ENCODE assay signal across 8 cellular contexts in genomic region chr4:76250962-76251361, GRCh38. TPM values are rescaled to one million over a fixed set of nuclear protein-coding genes. Genes with fewer than 3 reads are reported as not detected.
A peak's percentile ranks its signal among the peaks of the same experiment; 100 is the strongest.
DNase-seq lines count a peak whose midpoint lies in the region; ATAC-seq and TF ChIP-seq lines count a peak whose summit lies in the region.

No MANE protein-coding gene starts in this region.

- peak overlapping the region; percentile 71 for H3K4me2 ChIP-seq in fibroblast of lung (ENCODE audit: extremely low read depth, insufficient read depth, low read length)
- peak overlapping the region; percentile 76 for H3K4me2 ChIP-seq in neuronal stem cell (ENCODE audit: insufficient read depth, low read length, poor library complexity, severe bottlenecking)

- no peaks in the 10 kb centered on the region for H3K9me3 ChIP-seq in Panc1 (ENCODE audit: control insufficient read depth, insufficient read depth, low read depth, low read length)
- H3K9me3 ChIP-seq in fibroblast of lung (ENCODE audit: control insufficient read depth, insufficient read depth, low read depth, low read length), result no peaks in the 10 kb centered on the region
- H3K9me3 ChIP-seq in neuronal stem cell (replicated peaks in 1 of 2; ENCODE audit: control insufficient read depth in 2 of 2, insufficient read depth in 1 of 2, low read depth in 1 of 2, low read length in 2 of 2), result no peaks in the 10 kb centered on the region
- H3K9me3 ChIP-seq in A673 (ENCODE audit: low read depth, low read length, poor library complexity, severe bottlenecking), result no peaks in the 10 kb centered on the region

- no peak overlapping the region for H2BK5ac ChIP-seq in neuronal stem cell (ENCODE audit: low read length)

- DNase-seq in Calu3 (no peak), Panc1 (ENCODE audit: low read depth, low spot score) (no peak), fibroblast of lung (ENCODE audit: low read depth in 2 of 2) (peak; percentile 1 to 4), neuronal stem cell (ENCODE audit: low spot score) (no peak), A673 (ENCODE audit: low spot score) (no peak), Ammon's horn (ENCODE audit: low spot score) (no peak), SIG-M5 (lab: John Stamatoyannopoulos, UW) (no peak)

- H3K4me1 ChIP-seq in Panc1 (ENCODE audit: control insufficient read depth, insufficient read depth, low read length) (no peaks in the 10 kb centered on the region; the same call in 1 of the 2 replicates), fibroblast of lung (ENCODE audit: control insufficient read depth, extremely low read depth, insufficient read depth, low read length) (no peaks in the 10 kb centered on the region), neuronal stem cell (ENCODE audit: control insufficient read depth in 2 of 2, insufficient read depth in 1 of 2, low read depth in 1 of 2, low read length in 2 of 2) (peaks cover 6 to 8% of the 10 kb centered on the region in 2 donors), A673 (ENCODE audit: insufficient read depth, low read length, poor library complexity, severe bottlenecking) (no peaks in the 10 kb centered on the region)

- no peak overlapping the region for H3K4ac ChIP-seq in neuronal stem cell (ENCODE audit: low read length)

- POLR2A ChIA-PET in Panc1 (lab: Charles Lee), result no interaction called here
- POLR2A ChIA-PET in A673 (lab: Charles Lee; ENCODE audit: low non-redundant PET), result no interaction called here

- H2BK15ac ChIP-seq in neuronal stem cell (ENCODE audit: low read length), result no peak overlapping the region

- H2AFZ ChIP-seq in fibroblast of lung (ENCODE audit: low read length) (no peak overlapping the region), neuronal stem cell (ENCODE audit: low read length) (peak overlapping the region; percentile 97)

- CTCF ChIA-PET in Calu3 (lab: Charles Lee), result interaction anchor here (2.0 kb wide), 1 partner anchor 127 kb away, joined by 13 read pairs; no protein-coding TSS in a partner anchor
- CTCF ChIA-PET in Panc1 (lab: Charles Lee), result no interaction called here
- CTCF ChIA-PET in A673 (lab: Charles Lee), result no interaction called here

- no peak overlapping the region for H2AK5ac ChIP-seq in neuronal stem cell (ENCODE audit: low read depth, low read length)

- no peak overlapping the region for H4K8ac ChIP-seq in neuronal stem cell (ENCODE audit: low read depth, low read length)

- H3K27me3 Mint-ChIP-seq in Calu3 (ENCODE audit: unreplicated experiment), result no peaks in the 10 kb centered on the region

- H3K27me3 ChIP-seq in Panc1 (ENCODE audit: control insufficient read depth, insufficient read depth, low read length), result peaks cover 14% of the 10 kb centered on the region
- peaks cover 53% of the 10 kb centered on the region for H3K27me3 ChIP-seq in fibroblast of lung (ENCODE audit: control insufficient read depth, insufficient read depth, low read length)
- H3K27me3 ChIP-seq in neuronal stem cell (ENCODE audit: control insufficient read depth in 3 of 3, insufficient read depth in 3 of 3, low read depth in 1 of 3, low read length in 3 of 3), result peaks cover 0 to 31% (median 2%) of the 10 kb centered on the region in 3 experiments
- peaks cover 46% of the 10 kb centered on the region for H3K27me3 ChIP-seq in A673 (replicated peaks; ENCODE audit: insufficient read depth, low read depth, low read length, poor library complexity)

- no peak overlapping the region for H3K18ac ChIP-seq in neuronal stem cell (ENCODE audit: low read length)

- ATAC-seq in Panc1 (peak; percentile 54), HG02678 (IDR thresholded peaks at IDR 0.05; ENCODE audit: unreplicated experiment) (no peak)

- H3K27ac ChIP-seq in Panc1 (ENCODE audit: low read length), result no peak overlapping the region
- no peak overlapping the region for H3K27ac ChIP-seq in fibroblast of lung (ENCODE audit: insufficient read depth, low read length)
- no peak overlapping the region for H3K27ac ChIP-seq in neuronal stem cell (replicated peaks; ENCODE audit: low read length)
- H3K27ac ChIP-seq in A673 (ENCODE audit: low read depth, low read length, poor library complexity, severe bottlenecking), result no peak overlapping the region

- no peak overlapping the region for H3K23ac ChIP-seq in neuronal stem cell (ENCODE audit: low read depth, low read length, poor library complexity)

- H3K4me1 Mint-ChIP-seq in Calu3 (ENCODE audit: low read depth, unreplicated experiment), result peaks cover 9% of the 10 kb centered on the region

- H3K14ac ChIP-seq in neuronal stem cell (ENCODE audit: low read length), result no peak overlapping the region

- H3K4me3 Mint-ChIP-seq in Calu3 (ENCODE audit: low read depth, unreplicated experiment), result peak overlapping the region; percentile 82

- H2BK12ac ChIP-seq in neuronal stem cell (ENCODE audit: low read length), result no peak overlapping the region

- H3K4me3 ChIP-seq in Panc1 (ENCODE audit: low read depth in 2 of 2, low read length in 2 of 2), result peak overlapping the region; percentile 60 to 78
- H3K4me3 ChIP-seq in fibroblast of lung (replicated peaks in 1 of 4; ENCODE audit: control extremely low read depth in 1 of 4, insufficient read depth in 1 of 4, low read depth in 3 of 4, low read length in 4 of 4), result peak overlapping the region in 3 of 4 experiments; percentile 11 to 60 (median 51)
- peak overlapping the region in 1 of 2 donors; percentile 55 for H3K4me3 ChIP-seq in neuronal stem cell (ENCODE audit: low read length in 2 of 2)
- no peak overlapping the region for H3K4me3 ChIP-seq in A673 (ENCODE audit: low read depth, low read length, poor library complexity, severe bottlenecking)

- no CpG with 5 or more reads among the region's 6 CpGs for WGBS in neuronal stem cell (ENCODE audit: extremely low coverage in 2 of 2, insufficient read length in 2 of 2, insufficient replicate concordance in 1 of 2), 2 donors

- no peak overlapping the region for H2BK120ac ChIP-seq in neuronal stem cell (ENCODE audit: low read depth, low read length)

- in situ Hi-C loops in Panc1 (cut with HindIII; ENCODE audit: low pct_unique_long_range_greater_than_20kb, low sequenced_read_pairs), result no loop called here

- H3K9me3 Mint-ChIP-seq in Calu3 (ENCODE audit: low read depth, unreplicated experiment), result no peaks in the 10 kb centered on the region

- TSS peak; percentile 80 for BruUV-seq in Calu3 (replicated peaks; lab: Mats Ljungman, UMichigan)
- BruUV-seq in Panc1 (replicated peaks; lab: Mats Ljungman, UMichigan), result no TSS peak
- BruUV-seq in A673 (replicated peaks; lab: Mats Ljungman, UMichigan), result no TSS peak

- no peaks in the 10 kb centered on the region for H3K36me3 ChIP-seq in Panc1 (ENCODE audit: control insufficient read depth, insufficient read depth, low read length)
- no peaks in the 10 kb centered on the region for H3K36me3 ChIP-seq in fibroblast of lung (ENCODE audit: control insufficient read depth, insufficient read depth, low read length)
- no peaks in the 10 kb centered on the region for H3K36me3 ChIP-seq in neuronal stem cell (replicated peaks in 1 of 2; ENCODE audit: control insufficient read depth in 2 of 2, insufficient read depth in 2 of 2, low read length in 2 of 2)
- no peaks in the 10 kb centered on the region for H3K36me3 ChIP-seq in A673 (ENCODE audit: insufficient read depth, low read length, poor library complexity, severe bottlenecking)

- no peak overlapping the region for H4K91ac ChIP-seq in neuronal stem cell (ENCODE audit: low read depth, low read length, poor library complexity)

- H3K27ac Mint-ChIP-seq in Calu3 (ENCODE audit: unreplicated experiment), result peak overlapping the region; percentile 67

- H3K9ac ChIP-seq in fibroblast of lung (ENCODE audit: insufficient read depth, low read length) (no peak overlapping the region), neuronal stem cell (ENCODE audit: low read depth, low read length, poor library complexity) (no peak overlapping the region)

- intact Hi-C loops in Calu3 (cut with micrococcal nuclease; ENCODE audit: unreplicated experiment), result loop anchor here (5.0 kb wide), 2 partner anchors 69 to 126 kb away; no protein-coding TSS in a partner anchor
- intact Hi-C loops in Panc1 (cut with micrococcal nuclease; ENCODE audit: unreplicated experiment), result no loop called here
- intact Hi-C loops in A673 (cut with micrococcal nuclease; ENCODE audit: unreplicated experiment), result no loop called here

- H3K36me3 Mint-ChIP-seq in Calu3 (ENCODE audit: insufficient read depth, unreplicated experiment), result peaks cover 5% of the 10 kb centered on the region

- no peaks in the 10 kb centered on the region for H4K20me1 ChIP-seq in fibroblast of lung (ENCODE audit: control insufficient read depth, extremely low read depth, insufficient read depth, low read length)

- no peaks in the 10 kb centered on the region for H3K79me1 ChIP-seq in neuronal stem cell (ENCODE audit: low read depth, low read length)

- H3K79me2 ChIP-seq in fibroblast of lung (ENCODE audit: control insufficient read depth, insufficient read depth, low read length), result no peaks in the 10 kb centered on the region

- TF ChIP-seq CTCF in Calu3 (IDR thresholded peaks at IDR 0.05; ENCODE audit: unreplicated experiment) (no peak), Panc1 (IDR thresholded peaks at IDR 0.05) (no peak), fibroblast of lung (conservative IDR thresholded peaks at IDR 0.05 in 1 of 2, IDR thresholded peaks at IDR 0.05 in 1 of 2; ENCODE audit: low read depth in 1 of 2, low read length in 2 of 2) (no peak), A673 (conservative IDR thresholded peaks at IDR 0.05; ENCODE audit: low read depth, low read length) (no peak)

RNA-seq across cellular contexts. Expression of gene FAM47E, which starts 0.6 kb away (rescaled TPM):
- total RNA-seq in Calu3 (2022) (0.57 and 1.1 TPM in 2 replicates), Panc1 (2021; ENCODE audit: unreplicated experiment) (0.72 TPM), fibroblast of lung (0.99 and 1.0 TPM in 2 replicates), A673 (2021) (0.21 TPM in 1 of 2 replicates, not detected in the other)
- 0.51 TPM for polyA plus RNA-seq in Panc1 (2012; ENCODE audit: insufficient read length)
- 0.03 and 0.12 TPM in 2 replicates for polyA plus RNA-seq in fibroblast of lung
- polyA plus RNA-seq in fibroblast of lung (2012), result not detected in 2 replicates
- polyA minus RNA-seq in fibroblast of lung (ENCODE audit: low replicate concordance), result not detected in 2 replicates
- polyA plus RNA-seq in neuronal stem cell (2013, experiment 1 of 2), result 7.5 TPM
- polyA plus RNA-seq in neuronal stem cell (2013, experiment 2 of 2), result 5.0 TPM

RNA-seq across cellular contexts. Expression of gene SCARB2, which starts 37.3 kb away (rescaled TPM):
- total RNA-seq in Calu3 (2022) (87.3 and 109 TPM in 2 replicates), Panc1 (2021; ENCODE audit: unreplicated experiment) (59.4 TPM), fibroblast of lung (266 and 365 TPM in 2 replicates), A673 (2021) (27.0 and 27.9 TPM in 2 replicates)
- 34.8 TPM for polyA plus RNA-seq in Panc1 (2012; ENCODE audit: insufficient read length)
- polyA plus RNA-seq in fibroblast of lung, result 149 and 195 TPM in 2 replicates
- polyA plus RNA-seq in fibroblast of lung (2012), result 134 and 143 TPM in 2 replicates
- 71.7 and 73.2 TPM in 2 replicates for polyA minus RNA-seq in fibroblast of lung (ENCODE audit: low replicate concordance)
- polyA plus RNA-seq in neuronal stem cell (2013, experiment 1 of 2), result 54.0 TPM
- polyA plus RNA-seq in neuronal stem cell (2013, experiment 2 of 2), result 54.0 TPM

RNA-seq across cellular contexts. Expression of gene STBD1, which starts 55.6 kb away (rescaled TPM):
- total RNA-seq in Calu3 (2022), result 3.2 and 5.0 TPM in 2 replicates
- total RNA-seq in Panc1 (2021; ENCODE audit: unreplicated experiment), result 4.9 TPM
- polyA plus RNA-seq in Panc1 (2012; ENCODE audit: insufficient read length), result 5.5 TPM
- 10.8 and 17.5 TPM in 2 replicates for total RNA-seq in fibroblast of lung
- 1.7 and 3.1 TPM in 2 replicates for polyA plus RNA-seq in fibroblast of lung
- 7.3 and 8.6 TPM in 2 replicates for polyA plus RNA-seq in fibroblast of lung (2012)
- 1.7 and 5.8 TPM in 2 replicates for polyA minus RNA-seq in fibroblast of lung (ENCODE audit: low replicate concordance)
- 2.0 TPM for polyA plus RNA-seq in neuronal stem cell (2013, experiment 1 of 2)
- polyA plus RNA-seq in neuronal stem cell (2013, experiment 2 of 2), result 2.1 TPM
- not detected in 2 replicates for total RNA-seq in A673 (2021)

Comparison
In these comparisons a context has a peak if more than half of its experiments do, and no peak if none do; other contexts are left out.
1. DNase-seq: peak in fibroblast of lung (2 of 2); none in Calu3 (single experiment), Panc1 (single experiment), neuronal stem cell (single experiment), A673 (single experiment), Ammon's horn (single experiment) and SIG-M5 (single experiment).